ENCODE assay signal across 8 cellular contexts in the genomic region with DNA sequence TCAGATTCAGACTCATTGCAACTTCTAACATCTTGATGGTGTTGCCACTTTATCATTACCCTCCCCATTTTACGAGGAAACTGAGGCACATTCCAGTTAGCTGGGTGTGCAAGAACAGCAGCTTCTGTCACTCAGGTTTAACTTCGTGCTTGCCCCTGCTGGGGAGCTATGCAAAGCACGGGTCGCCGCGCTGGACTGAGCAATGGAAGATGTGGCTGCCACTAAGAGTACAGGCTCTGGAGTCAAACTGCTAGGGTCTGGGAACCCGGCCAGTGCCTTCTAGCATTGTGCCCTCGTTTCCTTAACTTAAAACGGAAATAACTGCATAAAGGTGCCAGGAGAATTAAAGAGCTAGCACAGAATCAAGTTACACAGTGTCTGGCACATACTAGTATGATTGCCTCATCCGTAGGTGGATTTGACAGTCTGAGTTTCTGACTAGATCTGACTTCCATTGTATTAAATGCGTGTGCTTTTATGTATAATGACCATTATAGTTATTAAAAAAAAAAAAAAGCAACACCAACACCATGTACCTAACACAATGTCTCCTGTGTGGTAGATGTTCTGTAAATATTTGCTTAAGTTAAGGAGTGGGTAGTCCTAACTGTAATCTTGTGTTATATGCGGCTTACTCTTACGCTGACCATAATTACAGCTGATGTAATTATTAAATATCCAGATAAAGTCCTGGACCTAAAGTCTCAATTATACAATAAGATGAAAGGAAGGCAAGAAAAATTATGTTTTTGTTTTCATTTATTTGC. TPM values are rescaled to one million over a fixed set of nuclear protein-coding genes. Genes with fewer than 3 reads are reported as not detected.
DNase-seq lines count a peak whose midpoint lies in the region; ATAC-seq and TF ChIP-seq lines count a peak whose summit lies in the region.

No MANE protein-coding gene starts in this region.

- H3K9me3 Mint-ChIP-seq in activated T-helper 2 cell treated with anti-CD3 and anti-CD28 coated beads, Interferon-gamma antibody, Interleukin-2, Interleukin-4, amounts not matched to agents 10 μg/mL and 5 μg/mL and 100 μg/mL, durations not matched to agents 14 hours and 24 hours and 36 hours = peaks cover 22% of the 10 kb centered on the region

- TF ChIP-seq EP300 in transverse colon (IDR thresholded peaks at IDR 0.05; ENCODE audit: low read depth) = no peak

- H2AFZ ChIP-seq in neuron (ENCODE audit: low read depth, low read length) = peak overlapping the region; percentile 4

- H3K27ac ChIP-seq in transverse colon = peak overlapping the region; percentile 90 to 95 (median 94)

- 8 to 26% methylated on average over 4 to 13 of the region's 13 CpGs for WGBS in transverse colon (ENCODE audit: low coverage in 1 of 2), 2 donors

- in situ Hi-C loops in transverse colon (cut with MboI; ENCODE audit: low pct_ligation_motif_present in 1 of 4, low pct_unique_long_range_greater_than_20kb in 1 of 4, low sequenced_read_pairs in 3 of 4) = no loop called here

- peak overlapping the region; percentile 72 for H3K4me3 ChIP-seq in fibroblast of villous mesenchyme (ENCODE audit: low read depth, low read length)
- H3K4me3 ChIP-seq in neuron (ENCODE audit: low read length) = peak overlapping the region; percentile 62
- H3K4me3 ChIP-seq in transverse colon = peak overlapping the region; percentile 27 to 63 (median 56)

- H3K4me1 ChIP-seq in neuron (ENCODE audit: insufficient read depth, low read length) (peaks cover 12% of the 10 kb centered on the region), transverse colon (peaks cover 13 to 49% (median 22%) of the 10 kb centered on the region in 4 donors)

- H3K27me3 Mint-ChIP-seq in activated T-helper 2 cell treated with anti-CD3 and anti-CD28 coated beads, Interferon-gamma antibody, Interleukin-2, Interleukin-4, amounts not matched to agents 10 μg/mL and 5 μg/mL and 100 μg/mL, durations not matched to agents 14 hours and 24 hours and 36 hours (ENCODE audit: low read depth) = peaks cover 10% of the 10 kb centered on the region

- ATAC-seq in HG03342 (IDR thresholded peaks at IDR 0.05; ENCODE audit: unreplicated experiment) = peak; percentile 82

- peak; percentile 35 for TF ChIP-seq CTCF in fibroblast of villous mesenchyme (IDR thresholded peaks at IDR 0.05; ENCODE audit: insufficient read depth, low read depth, low read length)
- TF ChIP-seq CTCF in transverse colon (IDR thresholded peaks at IDR 0.05) = peak; percentile 13 to 49 (median 23)

- H3K4me1 Mint-ChIP-seq in activated T-helper 2 cell treated with anti-CD3 and anti-CD28 coated beads, Interferon-gamma antibody, Interleukin-2, Interleukin-4, amounts not matched to agents 10 μg/mL and 5 μg/mL and 100 μg/mL, durations not matched to agents 14 hours and 24 hours and 36 hours (ENCODE audit: low read depth) = peaks cover 29% of the 10 kb centered on the region

- peak overlapping the region; percentile 93 for H3K4me3 Mint-ChIP-seq in activated T-helper 2 cell treated with anti-CD3 and anti-CD28 coated beads, Interferon-gamma antibody, Interleukin-2, Interleukin-4, amounts not matched to agents 10 μg/mL and 5 μg/mL and 100 μg/mL, durations not matched to agents 14 hours and 24 hours and 36 hours (ENCODE audit: low read depth)

- H3K27me3 ChIP-seq in neuron (ENCODE audit: insufficient read depth, low read length) (no peaks in the 10 kb centered on the region), transverse colon (no peaks in the 10 kb centered on the region)

- peak overlapping the region; percentile 96 for H3K27ac Mint-ChIP-seq in activated T-helper 2 cell treated with anti-CD3 and anti-CD28 coated beads, Interferon-gamma antibody, Interleukin-2, Interleukin-4, amounts not matched to agents 10 μg/mL and 5 μg/mL and 100 μg/mL, durations not matched to agents 14 hours and 24 hours and 36 hours

- peak; percentile 39 for TF ChIP-seq POLR2A in transverse colon (IDR thresholded peaks at IDR 0.05)

- DNase-seq in COLO668 (lab: John Stamatoyannopoulos, UW; ENCODE audit: unreplicated experiment) (peak; percentile 55), GM19240 (ENCODE audit: insufficient read length, low spot score) (peak; percentile 76), NOMO-1 (lab: John Stamatoyannopoulos, UW; ENCODE audit: unreplicated experiment in 2 of 2) (peak; percentile 55 to 70), fibroblast of villous mesenchyme (ENCODE audit: low read depth) (peak; percentile 70), transverse colon (peak; percentile 66)
- DNase-seq in activated T-helper 2 cell treated with anti-CD3 and anti-CD28 coated beads, Interferon-gamma antibody, Interleukin-2, Interleukin-4, amounts not matched to agents 10 μg/mL and 5 μg/mL and 100 μg/mL, durations not matched to agents 14 hours and 24 hours and 36 hours (ENCODE audit: low spot score) = peak; percentile 52

- H3K36me3 ChIP-seq in neuron (ENCODE audit: insufficient read depth, low read length) (peaks cover 21% of the 10 kb centered on the region), transverse colon (peaks cover 0 to 10% (median 4%) of the 10 kb centered on the region in 4 donors)

- H3K9me3 ChIP-seq in neuron (ENCODE audit: low read length) (peaks cover 10% of the 10 kb centered on the region), transverse colon (no peaks in the 10 kb centered on the region)

- H3K36me3 Mint-ChIP-seq in activated T-helper 2 cell treated with anti-CD3 and anti-CD28 coated beads, Interferon-gamma antibody, Interleukin-2, Interleukin-4, amounts not matched to agents 10 μg/mL and 5 μg/mL and 100 μg/mL, durations not matched to agents 14 hours and 24 hours and 36 hours (ENCODE audit: low read depth) = peaks cover 50% of the 10 kb centered on the region

- intact Hi-C loops in activated T-helper 2 cell treated with anti-CD3 and anti-CD28 coated beads, Interferon-gamma antibody, Interleukin-2, Interleukin-4, amounts not matched to agents 10 μg/mL and 5 μg/mL and 100 μg/mL, durations not matched to agents 14 hours and 24 hours and 36 hours (cut with micrococcal nuclease) = loop anchor here (10.0 kb wide), 3 partner anchors 463 to 1187 kb away; partner anchors contain the start of gene ZFAND4
- intact Hi-C loops in transverse colon (cut with DNase I; ENCODE audit: low total_unique reads) = loop anchor here (2.0 kb wide), 1 partner anchor 43 kb away; the partner anchor contains the start of gene RASSF4

RNA-seq across cellular contexts. Expression of gene ZNF22, which starts 0.8 kb away (rescaled TPM):
- total RNA-seq in activated T-helper 2 cell treated with anti-CD3 and anti-CD28 coated beads, Interferon-gamma antibody, Interleukin-2, Interleukin-4, amounts not matched to agents 10 μg/mL and 5 μg/mL and 100 μg/mL, durations not matched to agents 14 hours and 24 hours and 36 hours = 24.6 and 25.6 TPM in 2 replicates
- total RNA-seq in fibroblast of villous mesenchyme (14.8 and 21.2 TPM in 2 replicates), transverse colon (10 to 100 TPM in 1 of 4 donors, 1 to 10 TPM in 3; 4.6 to 14.3 (median 9.5) TPM)

RNA-seq across cellular contexts. Expression of gene DEPP1, which starts 23.0 kb away (rescaled TPM):
- 0.64 and 1.5 TPM in 2 replicates for total RNA-seq in activated T-helper 2 cell treated with anti-CD3 and anti-CD28 coated beads, Interferon-gamma antibody, Interleukin-2, Interleukin-4, amounts not matched to agents 10 μg/mL and 5 μg/mL and 100 μg/mL, durations not matched to agents 14 hours and 24 hours and 36 hours
- total RNA-seq in fibroblast of villous mesenchyme = 17.1 and 29.8 TPM in 2 replicates
- total RNA-seq in transverse colon = 100 to 1,000 TPM in 2 of 4 donors, 10 to 100 TPM in 2; 14.6 to 109 (median 76.6) TPM

RNA-seq across cellular contexts. Expression of gene RASSF4, which starts 42.0 kb away (rescaled TPM):
- total RNA-seq in activated T-helper 2 cell treated with anti-CD3 and anti-CD28 coated beads, Interferon-gamma antibody, Interleukin-2, Interleukin-4, amounts not matched to agents 10 μg/mL and 5 μg/mL and 100 μg/mL, durations not matched to agents 14 hours and 24 hours and 36 hours = 0.66 and 1.7 TPM in 2 replicates
- total RNA-seq in fibroblast of villous mesenchyme (6.0 and 6.8 TPM in 2 replicates), transverse colon (10 to 100 TPM; 26.8 to 37.8 (median 27.5) TPM)

Comparison
In these comparisons a context has a peak if more than half of its experiments do, and no peak if none do; other contexts are left out.
1. Peak in every context shown above with its lines: DNase-seq, ATAC-seq, H3K4me3 ChIP-seq and H3K27ac ChIP-seq.